Comparison of ENCODE assay signal across 1 cellular context in the genomic region with DNA sequence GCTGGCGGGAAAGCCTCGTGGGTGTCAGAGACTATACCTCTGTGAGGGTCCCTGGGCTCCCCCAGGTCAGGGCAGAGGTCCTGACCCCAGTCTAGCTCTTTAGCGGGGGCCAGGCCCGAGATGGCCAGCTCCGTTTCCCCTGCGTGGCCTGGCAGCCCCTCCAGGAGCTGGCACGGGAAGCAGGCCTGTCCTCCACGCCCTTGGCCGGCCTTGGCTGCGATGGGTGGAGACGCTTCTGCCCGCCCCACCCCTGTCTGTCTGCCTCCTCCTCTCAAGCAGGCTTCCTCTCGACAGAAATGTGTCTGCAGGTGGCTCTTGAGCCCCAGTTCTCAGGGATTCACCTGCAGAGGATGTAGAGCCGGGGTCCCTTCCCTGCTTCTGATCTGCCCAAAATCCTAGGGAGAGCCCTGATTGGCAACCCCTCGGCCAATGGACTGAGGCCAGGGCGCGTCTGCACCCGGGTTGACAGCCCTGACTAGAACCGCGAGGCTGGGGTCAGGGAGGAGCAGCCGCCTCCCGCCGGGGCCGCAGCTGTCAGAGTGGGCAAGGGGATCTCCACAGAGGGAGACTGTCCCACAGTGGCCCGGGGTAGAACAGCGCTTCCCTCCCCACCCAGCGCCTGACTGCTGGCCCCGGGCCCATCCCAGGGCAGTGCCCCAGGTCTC.
TF ChIP-seq lines count a peak whose summit lies in the region.

No MANE protein-coding gene starts in this region.

TF ChIP-seq in HepG2, 621 proteins besides CTCF, POLR2A, EP300 and RAD21:
- no peak for TF ChIP-seq ZNF431 (CRISPR knock-in tag; IDR thresholded peaks at IDR 0.05; ENCODE audit: borderline replicate concordance, low read depth)
- TF ChIP-seq, protein P1, sequence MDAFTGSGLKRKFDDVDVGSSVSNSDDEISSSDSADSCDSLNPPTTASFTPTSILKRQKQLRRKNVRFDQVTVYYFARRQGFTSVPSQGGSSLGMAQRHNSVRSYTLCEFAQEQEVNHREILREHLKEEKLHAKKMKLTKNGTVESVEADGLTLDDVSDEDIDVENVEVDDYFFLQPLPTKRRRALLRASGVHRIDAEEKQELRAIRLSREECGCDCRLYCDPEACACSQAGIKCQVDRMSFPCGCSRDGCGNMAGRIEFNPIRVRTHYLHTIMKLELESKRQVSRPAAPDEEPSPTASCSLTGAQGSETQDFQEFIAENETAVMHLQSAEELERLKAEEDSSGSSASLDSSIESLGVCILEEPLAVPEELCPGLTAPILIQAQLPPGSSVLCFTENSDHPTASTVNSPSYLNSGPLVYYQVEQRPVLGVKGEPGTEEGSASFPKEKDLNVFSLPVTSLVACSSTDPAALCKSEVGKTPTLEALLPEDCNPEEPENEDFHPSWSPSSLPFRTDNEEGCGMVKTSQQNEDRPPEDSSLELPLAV (CRISPR knock-in tag; conservative IDR thresholded peaks at IDR 0.05; ENCODE audit: low read depth), result no peak
- 0 out of 2 replicates have a peak, but pooled peaks have one; percentile 62 for TF ChIP-seq EZH2 (conservative IDR thresholded peaks at IDR 0.05; ENCODE audit: low read depth, low read length)
